In the genomic region with DNA sequence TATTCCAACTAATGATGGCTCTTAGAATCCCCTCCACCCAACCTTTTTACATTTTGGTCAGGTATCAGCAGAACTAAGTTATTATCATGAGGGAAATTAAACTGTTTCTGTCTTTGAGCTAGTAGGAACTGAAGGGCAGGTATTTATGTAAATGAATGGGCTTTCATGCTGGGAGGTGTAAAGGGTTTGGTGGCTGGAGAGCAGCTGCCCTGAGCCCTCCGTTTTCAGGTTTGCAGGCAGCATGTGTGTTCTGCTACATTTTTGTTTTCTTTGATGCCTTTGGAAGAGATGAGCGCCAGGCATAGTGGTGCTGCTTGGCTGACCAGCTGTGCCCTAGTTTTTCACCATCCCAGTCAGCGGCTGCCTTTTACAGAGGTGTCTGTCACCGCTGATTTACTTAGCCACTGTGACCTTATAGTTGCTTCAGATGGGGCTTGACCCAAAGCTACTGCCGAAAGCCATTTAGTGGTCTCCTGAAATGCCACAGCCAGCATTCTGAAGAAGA, we compare ENCODE assay signal across 9 cellular contexts.
DNase-seq lines count a peak whose midpoint lies in the region; ATAC-seq and TF ChIP-seq lines count a peak whose summit lies in the region.
"Had no signal": no experiment of that assay in that cellular context is flagged by ENCODE, and none has a peak within 500 bp of the region (broad histone marks: within the 10 kb centered on the region; RNA-seq: fewer than 3 reads in every experiment).

No MANE protein-coding gene starts in this region.

- H3K27me3 ChIP-seq in right cardiac atrium (ENCODE audit: control insufficient read depth, insufficient read depth) (no peaks in the 10 kb centered on the region), skeletal muscle tissue (ENCODE audit: control insufficient read depth in 3 of 3, insufficient read depth in 3 of 3, low read length in 3 of 3) (no peaks in the 10 kb centered on the region)

- DNase-seq in T-helper 1 cell: no peak
- no peak for DNase-seq in right cardiac atrium
- no peak for DNase-seq in DMS79 treated with DMSO at 0.1 percent for 48 hours (lab: John Stamatoyannopoulos, UW)
- DNase-seq in mucosa of gallbladder (ENCODE audit: low spot score): no peak

- intact Hi-C loops in right cardiac atrium (cut with DNase I): no loop called here

- H3K4me1 ChIP-seq in right cardiac atrium (ENCODE audit: control insufficient read depth, insufficient read depth, low read length): no peaks in the 10 kb centered on the region
- peaks cover 3 to 14% (median 4%) of the 10 kb centered on the region in 3 donors for H3K4me1 ChIP-seq in skeletal muscle tissue (ENCODE audit: control insufficient read depth in 3 of 3, insufficient read depth in 3 of 3, low read length in 3 of 3)

- peak overlapping the region; percentile 94 for H3K27ac Mint-ChIP-seq in T-helper 1 cell treated with Interleukin-12 subunit alpha and Interleukin-12 subunit beta and Interleukin-4 antibody, amounts not matched to agents 30 μg/mL and 1 μg/mL, for 36 hours

- H3K4me3 ChIP-seq in WI38 (ENCODE audit: low read depth, low read length) (peak overlapping the region; percentile 53; the same call in 1 of the 2 replicates), right cardiac atrium (ENCODE audit: low read length) (peak overlapping the region; percentile 74), skeletal muscle tissue (ENCODE audit: low read length in 3 of 3) (peak overlapping the region; percentile 44 to 78 (median 74))

- H3K9me3 Mint-ChIP-seq in T-helper 1 cell treated with Interleukin-12 subunit alpha and Interleukin-12 subunit beta and Interleukin-4 antibody, amounts not matched to agents 30 μg/mL and 1 μg/mL, for 36 hours: no peaks in the 10 kb centered on the region

- peak overlapping the region; percentile 20 to 68 (median 34) for H3K9ac ChIP-seq in skeletal muscle tissue (ENCODE audit: low read depth in 1 of 3, low read length in 3 of 3)

- TF ChIP-seq CTCF in WI38 (IDR thresholded peaks at IDR 0.05; ENCODE audit: low read depth, low read length): no peak

- H3K27ac ChIP-seq in right cardiac atrium (ENCODE audit: low read length): peak overlapping the region; percentile 93
- no peak overlapping the region for H3K27ac ChIP-seq in skeletal muscle tissue (ENCODE audit: low read depth, low read length)
- H3K27ac ChIP-seq: C4-2B had no signal

- WGBS in right cardiac atrium: 24% methylated on average over 5 of the region's 5 CpGs

- no peaks in the 10 kb centered on the region for H3K36me3 ChIP-seq in skeletal muscle tissue (ENCODE audit: control insufficient read depth in 3 of 3, insufficient read depth in 3 of 3, low read length in 3 of 3)

- peaks cover 60% of the 10 kb centered on the region for H3K4me1 Mint-ChIP-seq in T-helper 1 cell treated with Interleukin-12 subunit alpha and Interleukin-12 subunit beta and Interleukin-4 antibody, amounts not matched to agents 30 μg/mL and 1 μg/mL, for 36 hours (ENCODE audit: low read depth)

- no peaks in the 10 kb centered on the region for H3K27me3 Mint-ChIP-seq in T-helper 1 cell treated with Interleukin-12 subunit alpha and Interleukin-12 subunit beta and Interleukin-4 antibody, amounts not matched to agents 30 μg/mL and 1 μg/mL, for 36 hours (ENCODE audit: low read depth)

- ATAC-seq in right cardiac atrium (peak; percentile 53 to 59), HG03196 (IDR thresholded peaks at IDR 0.05; ENCODE audit: unreplicated experiment) (no peak)

- H3K36me3 Mint-ChIP-seq in T-helper 1 cell treated with Interleukin-12 subunit alpha and Interleukin-12 subunit beta and Interleukin-4 antibody, amounts not matched to agents 30 μg/mL and 1 μg/mL, for 36 hours (ENCODE audit: low read depth): peaks cover 27% of the 10 kb centered on the region

- peak overlapping the region; percentile 80 for H3K4me3 Mint-ChIP-seq in T-helper 1 cell treated with Interleukin-12 subunit alpha and Interleukin-12 subunit beta and Interleukin-4 antibody, amounts not matched to agents 30 μg/mL and 1 μg/mL, for 36 hours

- no peaks in the 10 kb centered on the region for H3K9me3 ChIP-seq in right cardiac atrium (ENCODE audit: control insufficient read depth, low read length)
- H3K9me3 ChIP-seq in skeletal muscle tissue (ENCODE audit: control insufficient read depth in 3 of 3, low read length in 3 of 3): no peaks in the 10 kb centered on the region
